1 cellular context compared by ENCODE assay signal in the genomic region with DNA sequence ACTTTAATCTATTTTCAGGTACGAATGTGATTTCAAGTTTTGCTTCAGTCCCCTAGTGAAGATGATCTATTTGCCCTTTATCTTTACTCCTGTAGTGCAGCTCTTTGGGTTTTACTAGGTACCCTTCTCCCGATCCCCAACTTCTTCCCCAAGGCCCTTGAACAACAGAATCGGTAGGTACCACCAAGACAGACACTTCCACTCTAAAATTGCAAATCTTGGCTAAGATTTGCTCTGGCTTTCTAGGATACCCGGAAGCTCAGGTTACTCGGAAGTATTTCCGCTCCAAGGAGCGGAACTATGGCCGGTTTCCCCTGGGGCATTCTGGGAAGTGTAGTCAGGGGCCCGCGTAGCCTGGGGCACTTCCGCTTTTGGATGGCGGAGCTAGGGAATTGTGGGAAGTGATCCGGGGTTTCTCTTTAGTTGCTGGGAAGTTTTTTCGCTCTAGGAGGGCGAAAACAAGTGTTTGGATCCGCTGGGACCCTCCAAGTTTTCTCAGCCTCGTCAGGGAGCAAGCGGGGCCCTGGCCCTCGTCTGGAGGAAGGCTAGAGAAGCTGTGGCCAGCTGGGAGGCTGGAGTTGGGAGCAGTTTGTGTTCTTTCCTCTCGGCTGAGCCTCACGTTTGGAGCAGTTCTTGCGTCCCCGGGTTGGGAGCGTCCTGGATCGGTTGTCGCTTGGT.
TF ChIP-seq lines count a peak whose summit lies in the region.

No MANE protein-coding gene starts in this region.

TF ChIP-seq in HepG2, 621 proteins besides CTCF, POLR2A, EP300 and RAD21 (continued from another document):
- TF ChIP-seq, protein P1, sequence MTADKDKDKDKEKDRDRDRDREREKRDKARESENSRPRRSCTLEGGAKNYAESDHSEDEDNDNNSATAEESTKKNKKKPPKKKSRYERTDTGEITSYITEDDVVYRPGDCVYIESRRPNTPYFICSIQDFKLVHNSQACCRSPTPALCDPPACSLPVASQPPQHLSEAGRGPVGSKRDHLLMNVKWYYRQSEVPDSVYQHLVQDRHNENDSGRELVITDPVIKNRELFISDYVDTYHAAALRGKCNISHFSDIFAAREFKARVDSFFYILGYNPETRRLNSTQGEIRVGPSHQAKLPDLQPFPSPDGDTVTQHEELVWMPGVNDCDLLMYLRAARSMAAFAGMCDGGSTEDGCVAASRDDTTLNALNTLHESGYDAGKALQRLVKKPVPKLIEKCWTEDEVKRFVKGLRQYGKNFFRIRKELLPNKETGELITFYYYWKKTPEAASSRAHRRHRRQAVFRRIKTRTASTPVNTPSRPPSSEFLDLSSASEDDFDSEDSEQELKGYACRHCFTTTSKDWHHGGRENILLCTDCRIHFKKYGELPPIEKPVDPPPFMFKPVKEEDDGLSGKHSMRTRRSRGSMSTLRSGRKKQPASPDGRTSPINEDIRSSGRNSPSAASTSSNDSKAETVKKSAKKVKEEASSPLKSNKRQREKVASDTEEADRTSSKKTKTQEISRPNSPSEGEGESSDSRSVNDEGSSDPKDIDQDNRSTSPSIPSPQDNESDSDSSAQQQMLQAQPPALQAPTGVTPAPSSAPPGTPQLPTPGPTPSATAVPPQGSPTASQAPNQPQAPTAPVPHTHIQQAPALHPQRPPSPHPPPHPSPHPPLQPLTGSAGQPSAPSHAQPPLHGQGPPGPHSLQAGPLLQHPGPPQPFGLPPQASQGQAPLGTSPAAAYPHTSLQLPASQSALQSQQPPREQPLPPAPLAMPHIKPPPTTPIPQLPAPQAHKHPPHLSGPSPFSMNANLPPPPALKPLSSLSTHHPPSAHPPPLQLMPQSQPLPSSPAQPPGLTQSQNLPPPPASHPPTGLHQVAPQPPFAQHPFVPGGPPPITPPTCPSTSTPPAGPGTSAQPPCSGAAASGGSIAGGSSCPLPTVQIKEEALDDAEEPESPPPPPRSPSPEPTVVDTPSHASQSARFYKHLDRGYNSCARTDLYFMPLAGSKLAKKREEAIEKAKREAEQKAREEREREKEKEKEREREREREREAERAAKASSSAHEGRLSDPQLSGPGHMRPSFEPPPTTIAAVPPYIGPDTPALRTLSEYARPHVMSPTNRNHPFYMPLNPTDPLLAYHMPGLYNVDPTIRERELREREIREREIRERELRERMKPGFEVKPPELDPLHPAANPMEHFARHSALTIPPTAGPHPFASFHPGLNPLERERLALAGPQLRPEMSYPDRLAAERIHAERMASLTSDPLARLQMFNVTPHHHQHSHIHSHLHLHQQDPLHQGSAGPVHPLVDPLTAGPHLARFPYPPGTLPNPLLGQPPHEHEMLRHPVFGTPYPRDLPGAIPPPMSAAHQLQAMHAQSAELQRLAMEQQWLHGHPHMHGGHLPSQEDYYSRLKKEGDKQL (CRISPR knock-in tag; IDR thresholded peaks at IDR 0.05; ENCODE audit: low read depth) = no peak
- TF ChIP-seq ZNF605 (CRISPR knock-in tag; IDR thresholded peaks at IDR 0.05) (0 out of 2 replicates have a peak, but pooled peaks have one; percentile 56), BCL6 (CRISPR knock-in tag; IDR thresholded peaks at IDR 0.05) (peak; percentile 99)
- TF ChIP-seq, protein P2, sequence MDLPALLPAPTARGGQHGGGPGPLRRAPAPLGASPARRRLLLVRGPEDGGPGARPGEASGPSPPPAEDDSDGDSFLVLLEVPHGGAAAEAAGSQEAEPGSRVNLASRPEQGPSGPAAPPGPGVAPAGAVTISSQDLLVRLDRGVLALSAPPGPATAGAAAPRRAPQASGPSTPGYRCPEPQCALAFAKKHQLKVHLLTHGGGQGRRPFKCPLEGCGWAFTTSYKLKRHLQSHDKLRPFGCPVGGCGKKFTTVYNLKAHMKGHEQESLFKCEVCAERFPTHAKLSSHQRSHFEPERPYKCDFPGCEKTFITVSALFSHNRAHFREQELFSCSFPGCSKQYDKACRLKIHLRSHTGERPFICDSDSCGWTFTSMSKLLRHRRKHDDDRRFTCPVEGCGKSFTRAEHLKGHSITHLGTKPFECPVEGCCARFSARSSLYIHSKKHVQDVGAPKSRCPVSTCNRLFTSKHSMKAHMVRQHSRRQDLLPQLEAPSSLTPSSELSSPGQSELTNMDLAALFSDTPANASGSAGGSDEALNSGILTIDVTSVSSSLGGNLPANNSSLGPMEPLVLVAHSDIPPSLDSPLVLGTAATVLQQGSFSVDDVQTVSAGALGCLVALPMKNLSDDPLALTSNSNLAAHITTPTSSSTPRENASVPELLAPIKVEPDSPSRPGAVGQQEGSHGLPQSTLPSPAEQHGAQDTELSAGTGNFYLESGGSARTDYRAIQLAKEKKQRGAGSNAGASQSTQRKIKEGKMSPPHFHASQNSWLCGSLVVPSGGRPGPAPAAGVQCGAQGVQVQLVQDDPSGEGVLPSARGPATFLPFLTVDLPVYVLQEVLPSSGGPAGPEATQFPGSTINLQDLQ (CRISPR knock-in tag; IDR thresholded peaks at IDR 0.05) = no peak
